Comparison of ENCODE assay signal across 4 cellular contexts in genomic region chr16:70142739-70143138, GRCh38. TPM values are rescaled to one million over a fixed set of nuclear protein-coding genes. Genes with fewer than 3 reads are reported as not detected.
"Had no signal": no experiment of that assay in that cellular context is flagged by ENCODE, and none has a peak within 500 bp of the region (broad histone marks: within the 10 kb centered on the region; RNA-seq: fewer than 3 reads in every experiment).

No MANE protein-coding gene starts in this region.

RNA-seq across cellular contexts. Expression of gene CLEC18C, which starts 30.8 kb away (rescaled TPM):
- total RNA-seq: subcutaneous adipose tissue, suprapubic skin, upper lobe of right lung, urinary bladder had no signal
